10 cellular contexts compared by ENCODE assay signal in genomic region chr2:100891911-100892642, GRCh38.
DNase-seq lines count a peak whose midpoint lies in the region; TF ChIP-seq lines count a peak whose summit lies in the region.
"Had no signal": no experiment of that assay in that cellular context is flagged by ENCODE, and none has a peak within 500 bp of the region (broad histone marks: within the 10 kb centered on the region; RNA-seq: fewer than 3 reads in every experiment).

No MANE protein-coding gene starts in this region.

- no TSS peak for BruUV-seq in PC-9 (replicated peaks; lab: Mats Ljungman, UMichigan)

- CTCF ChIA-PET in PC-9 (lab: Charles Lee), result no interaction called here

- peak overlapping the region; percentile 50 for H3K4me2 ChIP-seq in PC-9

- TF ChIP-seq CTCF in PC-9 (conservative IDR thresholded peaks at IDR 0.05) (no peak), endothelial cell (IDR thresholded peaks at IDR 0.05; ENCODE audit: unreplicated experiment) (no peak), neural crest cell (conservative IDR thresholded peaks at IDR 0.05) (no peak)

- H3K4me3 ChIP-seq in PC-9, result no peak overlapping the region

- POLR2A ChIA-PET in PC-9 (lab: Charles Lee; ENCODE audit: unreplicated experiment), result interaction anchor here (0.6 kb wide), 1 partner anchor 59 kb away, joined by 4 read pairs; no protein-coding TSS in a partner anchor

- H3K27me3 Mint-ChIP-seq in endothelial cell (ENCODE audit: unreplicated experiment), result peaks cover 7% of the 10 kb centered on the region
- no peaks in the 10 kb centered on the region for H3K27me3 Mint-ChIP-seq in neural crest cell (ENCODE audit: low read depth)

- H3K27me3 ChIP-seq in PC-9 (ENCODE audit: insufficient read depth, low read depth), result no peaks in the 10 kb centered on the region

- H3K9me3 ChIP-seq in PC-9 (ENCODE audit: insufficient read depth, low read depth), result no peaks in the 10 kb centered on the region

- H3K79me2 ChIP-seq in PC-9 (ENCODE audit: low read depth), result peaks cover 92% of the 10 kb centered on the region

- peaks cover 90% of the 10 kb centered on the region for H3K4me1 ChIP-seq in PC-9 (replicated peaks; ENCODE audit: insufficient read depth)

- intact Hi-C loops in PC-9 (cut with micrococcal nuclease; ENCODE audit: unreplicated experiment), result loop anchor here (2.0 kb wide), 1 partner anchor 73 kb away; no protein-coding TSS in a partner anchor

- H3K36me3 ChIP-seq in PC-9 (ENCODE audit: low read depth), result peaks cover 20% of the 10 kb centered on the region; the same call in 1 of the 2 replicates

- H3K9me3 Mint-ChIP-seq in endothelial cell (ENCODE audit: unreplicated experiment) (no peaks in the 10 kb centered on the region), neural crest cell (no peaks in the 10 kb centered on the region)
- H3K9me3 Mint-ChIP-seq: activated T-cell treated with anti-CD3 and anti-CD28 coated beads, Interleukin-2, amount 50 U/mL, for 4 hours had no signal

- H3K36me3 Mint-ChIP-seq in endothelial cell (ENCODE audit: low read depth, unreplicated experiment) (peaks cover 28% of the 10 kb centered on the region), neural crest cell (ENCODE audit: low read depth) (no peaks in the 10 kb centered on the region)

- H3K27ac Mint-ChIP-seq in endothelial cell (ENCODE audit: unreplicated experiment) (peak overlapping the region; percentile 75), neural crest cell (ENCODE audit: unreplicated experiment) (peak overlapping the region; percentile 24)

- H3F3A ChIP-seq in PC-9 (ENCODE audit: insufficient read depth, low read depth), result peaks cover 75% of the 10 kb centered on the region

- peaks cover 13% of the 10 kb centered on the region for H4K20me1 ChIP-seq in PC-9 (ENCODE audit: insufficient read depth)

- H3K27ac ChIP-seq in PC-9, result peak overlapping the region; percentile 80

- DNase-seq in Caki2 (ENCODE audit: low read depth) (peak; percentile 79), PC-9 (peak; percentile 20 to 80), endothelial cell (ENCODE audit: low spot score) (no peak), neural crest cell (ENCODE audit: low read depth, low spot score) (no peak), NCI-H2171 treated with DMSO at 0.1 percent for 48 hours (lab: John Stamatoyannopoulos, UW) (no peak), ecto neural progenitor cell (ENCODE audit: low spot score) (no peak), LoVo (ENCODE audit: low spot score) (no peak), iPS-NIHi7 (ENCODE audit: extremely low spot score) (no peak)
- DNase-seq: activated T-cell treated with anti-CD3 and anti-CD28 coated beads, Interleukin-2, amount 50 U/mL, for 4 hours; NCI-H1436 had no signal

- no peaks in the 10 kb centered on the region for H3K9me2 ChIP-seq in PC-9 (ENCODE audit: insufficient read depth)

- no peak overlapping the region for H2AFZ ChIP-seq in PC-9

- H3K4me1 Mint-ChIP-seq in endothelial cell (ENCODE audit: unreplicated experiment) (peaks cover 60% of the 10 kb centered on the region), neural crest cell (peaks cover 8% of the 10 kb centered on the region)

- no peak overlapping the region for H3K4me3 Mint-ChIP-seq in endothelial cell (ENCODE audit: unreplicated experiment)
- no peak overlapping the region for H3K4me3 Mint-ChIP-seq in neural crest cell
- H3K4me3 Mint-ChIP-seq: activated T-cell treated with anti-CD3 and anti-CD28 coated beads, Interleukin-2, amount 50 U/mL, for 4 hours had no signal

- in situ Hi-C loops in Caki2 (cut with HindIII; ENCODE audit: low pct_unique_long_range_greater_than_20kb, low sequenced_read_pairs), result no loop called here

Comparison
In these comparisons a context has a peak if more than half of its experiments do, and no peak if none do; other contexts are left out.
1. DNase-seq: peak in Caki2 (single experiment) and PC-9 (2 of 2); none in endothelial cell (single experiment), neural crest cell (single experiment), NCI-H2171 treated with DMSO at 0.1 percent for 48 hours (single experiment), ecto neural progenitor cell (single experiment), LoVo (single experiment) and iPS-NIHi7 (single experiment).